Comparison of ENCODE assay signal across 17 cellular contexts in the genomic region with DNA sequence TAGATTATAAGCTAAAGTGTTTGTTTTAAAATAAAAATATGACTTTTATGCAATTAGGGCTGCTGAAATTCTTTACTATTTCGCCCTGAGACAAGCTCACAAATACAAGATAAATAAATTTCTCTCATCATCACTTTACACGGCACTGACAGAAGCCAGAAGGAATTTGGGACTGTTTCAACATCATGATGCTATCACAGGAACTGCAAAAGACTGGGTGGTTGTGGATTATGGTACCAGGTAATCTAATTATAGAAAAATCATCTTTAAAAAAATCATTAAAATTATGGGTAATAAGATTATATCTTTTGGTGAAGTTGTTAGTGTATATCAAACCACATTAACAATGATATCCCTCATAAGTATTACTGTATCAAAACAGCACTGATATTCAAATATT.
DNase-seq lines count a peak whose midpoint lies in the region; ATAC-seq and TF ChIP-seq lines count a peak whose summit lies in the region.
"Had no signal": no experiment of that assay in that cellular context is flagged by ENCODE, and none has a peak within 500 bp of the region (broad histone marks: within the 10 kb centered on the region; RNA-seq: fewer than 3 reads in every experiment).

No MANE protein-coding gene starts in this region.

- no peak overlapping the region for H3K4me3 ChIP-seq in fibroblast of pulmonary artery (replicated peaks; ENCODE audit: low read depth, low read length)
- H3K4me3 ChIP-seq: BLaER1 had no signal

- no peak for TF ChIP-seq CTCF in fibroblast of pulmonary artery (IDR thresholded peaks at IDR 0.05; ENCODE audit: low read length, missing control alignments)

- peak; percentile 27 for DNase-seq in EH (ENCODE audit: low read depth)
- DNase-seq in NCI-H226 = peak; percentile 56
- peak; percentile 67 for DNase-seq in amniotic epithelial cell (ENCODE audit: low read depth)
- DNase-seq in fibroblast of pulmonary artery (ENCODE audit: low read depth) = peak; percentile 16
- DNase-seq in NK-92 treated with Interleukin-12 subunit alpha and Interleukin-12 subunit beta, amount 100 ng/mL, for 24 hours (lab: John Stamatoyannopoulos, UW) = no peak
- no peak for DNase-seq in NOMO-1 (lab: John Stamatoyannopoulos, UW; ENCODE audit: unreplicated experiment in 2 of 2)
- DNase-seq: 8988T; AML-193; Caco-2; CD8-positive, alpha-beta memory T cell; DND-41; GOT3; H9 had no signal

- ATAC-seq in HG03354 (IDR thresholded peaks at IDR 0.05; ENCODE audit: poor library complexity, severe bottlenecking, unreplicated experiment) (no peak), HG02938 (IDR thresholded peaks at IDR 0.05; ENCODE audit: unreplicated experiment) (no peak)
- ATAC-seq: HepG2 had no signal

Comparison
In these comparisons a context has a peak if more than half of its experiments do, and no peak if none do; other contexts are left out.
1. DNase-seq: peak in EH (single experiment), NCI-H226 (single experiment), amniotic epithelial cell (single experiment) and fibroblast of pulmonary artery (single experiment); none in NK-92 treated with Interleukin-12 subunit alpha and Interleukin-12 subunit beta, amount 100 ng/mL, for 24 hours (single experiment) and NOMO-1 (0 of 2).